24 cellular contexts compared by ENCODE assay signal in the genomic region with DNA sequence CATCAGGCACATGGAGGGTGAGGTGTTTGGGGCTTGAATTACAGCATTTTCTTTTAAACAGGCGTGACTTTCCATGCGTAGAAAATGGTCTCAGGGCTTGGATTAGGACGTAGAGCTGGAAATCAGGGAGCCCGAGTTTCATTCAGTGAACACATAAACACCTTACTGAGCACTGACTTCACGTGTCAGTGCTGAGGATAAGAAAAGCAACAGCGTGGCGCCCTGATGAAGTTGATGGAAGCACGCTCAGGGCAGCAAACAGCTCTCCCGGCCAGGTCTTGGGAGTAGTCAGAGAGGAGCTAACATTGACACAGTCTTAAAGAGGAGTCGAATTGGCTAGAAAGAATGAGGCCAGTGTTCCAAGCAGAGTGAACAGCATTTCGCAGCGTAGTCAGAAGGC.
DNase-seq lines count a peak whose midpoint lies in the region; TF ChIP-seq lines count a peak whose summit lies in the region.
"Had no signal": no experiment of that assay in that cellular context is flagged by ENCODE, and none has a peak within 500 bp of the region (broad histone marks: within the 10 kb centered on the region; RNA-seq: fewer than 3 reads in every experiment).

No MANE protein-coding gene starts in this region.

- H3K9me3 ChIP-seq in esophagus muscularis mucosa (no peaks in the 10 kb centered on the region), neural progenitor cell (ENCODE audit: low read depth) (no peaks in the 10 kb centered on the region), PC-9 (ENCODE audit: insufficient read depth, low read depth) (no peaks in the 10 kb centered on the region)
- H3K9me3 ChIP-seq: BE2C, BLaER1 had no signal

- H3K36me3 ChIP-seq in esophagus muscularis mucosa (no peaks in the 10 kb centered on the region), neural progenitor cell (no peaks in the 10 kb centered on the region), PC-9 (ENCODE audit: low read depth) (no peaks in the 10 kb centered on the region)
- H3K36me3 ChIP-seq: BE2C, BLaER1 had no signal

- H4K20me1 ChIP-seq in neural progenitor cell (ENCODE audit: low read depth) = no peaks in the 10 kb centered on the region
- H4K20me1 ChIP-seq in PC-9 (ENCODE audit: insufficient read depth) = no peaks in the 10 kb centered on the region
- H4K20me1 ChIP-seq: BLaER1 had no signal

- TF ChIP-seq CTCF in esophagus muscularis mucosa (IDR thresholded peaks at IDR 0.05) = no peak
- TF ChIP-seq CTCF in neural progenitor cell (IDR thresholded peaks at IDR 0.05) = no peak
- TF ChIP-seq CTCF in osteocyte (IDR thresholded peaks at IDR 0.05) = no peak
- TF ChIP-seq CTCF in PC-9 (conservative IDR thresholded peaks at IDR 0.05) = no peak

- no peak overlapping the region for H3K27ac ChIP-seq in esophagus muscularis mucosa (replicated peaks in 1 of 4)
- H3K27ac ChIP-seq in neural progenitor cell = no peak overlapping the region
- no peak overlapping the region for H3K27ac ChIP-seq in PC-9
- H3K27ac ChIP-seq: BLaER1 had no signal

- no peaks in the 10 kb centered on the region for H3K36me3 Mint-ChIP-seq in neural progenitor cell
- H3K36me3 Mint-ChIP-seq in osteocyte (ENCODE audit: unreplicated experiment) = no peaks in the 10 kb centered on the region
- H3K36me3 Mint-ChIP-seq: CD14-positive monocyte; CD4-positive, alpha-beta memory T cell; CD4-positive, CD25-positive, alpha-beta regulatory T cell had no signal

- CTCF ChIA-PET in PC-9 (lab: Charles Lee) = no interaction called here

- no peak overlapping the region for H3K4me3 ChIP-seq in esophagus muscularis mucosa
- H3K4me3 ChIP-seq in neural progenitor cell = no peak overlapping the region
- no peak overlapping the region for H3K4me3 ChIP-seq in PC-9
- H3K4me3 ChIP-seq: BLaER1, GM12878 had no signal

- no TSS peak for BruUV-seq in PC-9 (replicated peaks; lab: Mats Ljungman, UMichigan)

- no peaks in the 10 kb centered on the region for H3K9me2 ChIP-seq in PC-9 (ENCODE audit: insufficient read depth)

- H3K9me3 Mint-ChIP-seq in neural progenitor cell (peaks cover 3% of the 10 kb centered on the region), osteocyte (ENCODE audit: unreplicated experiment) (peaks cover 15% of the 10 kb centered on the region)

- no peak for TF ChIP-seq EP300 in esophagus muscularis mucosa (IDR thresholded peaks at IDR 0.05)

- peaks cover 23% of the 10 kb centered on the region for H3K4me1 Mint-ChIP-seq in neural progenitor cell
- no peaks in the 10 kb centered on the region for H3K4me1 Mint-ChIP-seq in osteocyte (ENCODE audit: unreplicated experiment)
- H3K4me1 Mint-ChIP-seq: CD14-positive monocyte; CD4-positive, alpha-beta memory T cell; CD4-positive, CD25-positive, alpha-beta regulatory T cell; CD8-positive, alpha-beta memory T cell had no signal

- peak overlapping the region; percentile 5 for H3K27ac Mint-ChIP-seq in neural progenitor cell
- H3K27ac Mint-ChIP-seq in osteocyte (ENCODE audit: unreplicated experiment) = no peak overlapping the region
- H3K27ac Mint-ChIP-seq: CD4-positive, alpha-beta memory T cell; CD4-positive, CD25-positive, alpha-beta regulatory T cell; CD8-positive, alpha-beta memory T cell had no signal

- no peaks in the 10 kb centered on the region for H3K27me3 ChIP-seq in esophagus muscularis mucosa
- H3K27me3 ChIP-seq in neural progenitor cell = no peaks in the 10 kb centered on the region
- H3K27me3 ChIP-seq in PC-9 (ENCODE audit: insufficient read depth, low read depth) = no peaks in the 10 kb centered on the region
- H3K27me3 ChIP-seq: BE2C, BLaER1 had no signal

- H3F3A ChIP-seq in neural progenitor cell (ENCODE audit: low read depth) = no peaks in the 10 kb centered on the region
- no peaks in the 10 kb centered on the region for H3F3A ChIP-seq in PC-9 (ENCODE audit: insufficient read depth, low read depth)

- H3K4me1 ChIP-seq in esophagus muscularis mucosa = peaks cover 0 to 5% (median 0%) of the 10 kb centered on the region in 4 donors
- H3K4me1 ChIP-seq in neural progenitor cell = peaks cover 4% of the 10 kb centered on the region
- no peaks in the 10 kb centered on the region for H3K4me1 ChIP-seq in PC-9 (replicated peaks; ENCODE audit: insufficient read depth)
- H3K4me1 ChIP-seq: BE2C, BLaER1 had no signal

- no peak overlapping the region for H3K4me2 ChIP-seq in neural progenitor cell
- no peak overlapping the region for H3K4me2 ChIP-seq in PC-9
- H3K4me2 ChIP-seq: BLaER1 had no signal

- POLR2A ChIA-PET in PC-9 (lab: Charles Lee; ENCODE audit: unreplicated experiment) = no interaction called here

- no peak for TF ChIP-seq POLR2A in esophagus muscularis mucosa (IDR thresholded peaks at IDR 0.05; ENCODE audit: low read depth)

- DNase-seq in esophagus muscularis mucosa (ENCODE audit: extremely low spot score) (peak; percentile 78), neural progenitor cell (ENCODE audit: low spot score) (no peak), osteocyte (ENCODE audit: extremely low spot score, unreplicated experiment) (peak; percentile 51), H4 (ENCODE audit: low spot score) (no peak), PC-9 (no peak)
- DNase-seq in stimulated activated CD4-positive, alpha-beta T cell treated with anti-CD3 and anti-CD28 coated beads, Interleukin-4, amount 100 ng/mL, for 1 hour = no peak
- DNase-seq: 8988T; ACHN; BE2C; C1 segment of cervical spinal cord; CD4-positive, alpha-beta memory T cell; CD4-positive, CD25-positive, alpha-beta regulatory T cell; CD8-positive, alpha-beta memory T cell; COR-L47; DMS 273 treated with DMSO at 0.1 percent for 48 hours; DMS153; DMS53; DMS79; DND-41; EL; GDM1 had no signal

- H3K27me3 Mint-ChIP-seq in neural progenitor cell (ENCODE audit: insufficient read depth, low read depth) (no peaks in the 10 kb centered on the region), osteocyte (ENCODE audit: unreplicated experiment) (no peaks in the 10 kb centered on the region)
- H3K27me3 Mint-ChIP-seq: CD4-positive, alpha-beta memory T cell; CD8-positive, alpha-beta memory T cell had no signal

- H3K79me2 ChIP-seq in neural progenitor cell (ENCODE audit: low read depth) (no peaks in the 10 kb centered on the region), PC-9 (ENCODE audit: low read depth) (peaks cover 9% of the 10 kb centered on the region)

- H3K4me3 Mint-ChIP-seq in neural progenitor cell (no peak overlapping the region), osteocyte (ENCODE audit: unreplicated experiment) (no peak overlapping the region)
- H3K4me3 Mint-ChIP-seq: CD14-positive monocyte; CD4-positive, alpha-beta memory T cell; CD4-positive, CD25-positive, alpha-beta regulatory T cell; CD8-positive, alpha-beta memory T cell had no signal

- WGBS in esophagus muscularis mucosa = 88% methylated on average over 12 of the region's 12 CpGs

- H2AFZ ChIP-seq in neural progenitor cell (replicated peaks) (no peak overlapping the region), PC-9 (no peak overlapping the region)

- intact Hi-C loops in esophagus muscularis mucosa (cut with DNase I) = no loop called here
- intact Hi-C loops in PC-9 (cut with micrococcal nuclease; ENCODE audit: unreplicated experiment) = no loop called here

- no peak overlapping the region for H3K9ac ChIP-seq in neural progenitor cell
- H3K9ac ChIP-seq: BLaER1 had no signal

Comparison
In these comparisons a context has a peak if more than half of its experiments do, and no peak if none do; other contexts are left out.
1. DNase-seq: peak in esophagus muscularis mucosa (single experiment) and osteocyte (single experiment); none in neural progenitor cell (single experiment), stimulated activated CD4-positive, alpha-beta T cell treated with anti-CD3 and anti-CD28 coated beads, Interleukin-4, amount 100 ng/mL, for 1 hour (single experiment), H4 (single experiment) and PC-9 (0 of 2).